In genomic region chr6:125058562-125058961, GRCh38 we compare ENCODE assay signal across 16 cellular contexts.
DNase-seq lines count a peak whose midpoint lies in the region; ATAC-seq, FAIRE-seq and TF ChIP-seq lines count a peak whose summit lies in the region.
"Had no signal": no experiment of that assay in that cellular context is flagged by ENCODE, and none has a peak within 500 bp of the region (broad histone marks: within the 10 kb centered on the region; RNA-seq: fewer than 3 reads in every experiment).

No MANE protein-coding gene starts in this region.

- H3K9me3 ChIP-seq in thyroid gland: no peaks in the 10 kb centered on the region
- H3K9me3 ChIP-seq: A549, Caco-2 had no signal

- no peaks in the 10 kb centered on the region for H3K27me3 ChIP-seq in thyroid gland

- intact Hi-C loops in thyroid gland (cut with DNase I): no loop called here

- H3K9me3 Mint-ChIP-seq in nephron progenitor cell: no peaks in the 10 kb centered on the region
- H3K9me3 Mint-ChIP-seq in activated naive CD8-positive, alpha-beta T cell treated with anti-CD3 and anti-CD28 coated beads, Interleukin-2, amount 50 U/mL, for 24 hours: no peaks in the 10 kb centered on the region
- H3K9me3 Mint-ChIP-seq: CD14-positive monocyte; CD8-positive, alpha-beta T cell; H9 had no signal

- H3K4me1 ChIP-seq in thyroid gland: peaks cover 22 to 26% of the 10 kb centered on the region in 2 donors
- H3K4me1 ChIP-seq: Caco-2 had no signal

- TF ChIP-seq POLR2A in thyroid gland (IDR thresholded peaks at IDR 0.05): no peak

- peaks cover 38% of the 10 kb centered on the region for H3K36me3 Mint-ChIP-seq in nephron progenitor cell (ENCODE audit: low read depth)
- no peaks in the 10 kb centered on the region for H3K36me3 Mint-ChIP-seq in activated naive CD8-positive, alpha-beta T cell treated with anti-CD3 and anti-CD28 coated beads, Interleukin-2, amount 50 U/mL, for 24 hours (ENCODE audit: low read depth)
- H3K36me3 Mint-ChIP-seq: CD8-positive, alpha-beta T cell had no signal

- H3K4me3 ChIP-seq in thyroid gland (replicated peaks in 1 of 3): no peak overlapping the region
- H3K4me3 ChIP-seq: A549, GM12878 had no signal

- H3K27me3 Mint-ChIP-seq in nephron progenitor cell (ENCODE audit: low read depth, poor library complexity): no peaks in the 10 kb centered on the region
- no peaks in the 10 kb centered on the region for H3K27me3 Mint-ChIP-seq in activated naive CD8-positive, alpha-beta T cell treated with anti-CD3 and anti-CD28 coated beads, Interleukin-2, amount 50 U/mL, for 24 hours

- peak; percentile 88 for FAIRE-seq in D721Med (lab: Jason Lieb, UNC)
- FAIRE-seq: A549, GM12878, GM18507 had no signal

- no peak overlapping the region for H3K4me3 Mint-ChIP-seq in nephron progenitor cell
- H3K4me3 Mint-ChIP-seq in activated naive CD8-positive, alpha-beta T cell treated with anti-CD3 and anti-CD28 coated beads, Interleukin-2, amount 50 U/mL, for 24 hours: no peak overlapping the region
- H3K4me3 Mint-ChIP-seq: CD14-positive monocyte; CD8-positive, alpha-beta T cell; H9 had no signal

- H3K36me3 ChIP-seq in thyroid gland: no peaks in the 10 kb centered on the region

- WGBS in thyroid gland, 2 donors: 24 to 29% methylated on average over 1 of the region's 1 CpG

- H3K4me1 Mint-ChIP-seq in nephron progenitor cell: peaks cover 36% of the 10 kb centered on the region
- H3K4me1 Mint-ChIP-seq in activated naive CD8-positive, alpha-beta T cell treated with anti-CD3 and anti-CD28 coated beads, Interleukin-2, amount 50 U/mL, for 24 hours: no peaks in the 10 kb centered on the region
- H3K4me1 Mint-ChIP-seq: H9 had no signal

- no peak for DNase-seq in D721Med (ENCODE audit: insufficient read length, low spot score)
- DNase-seq in cerebellar cortex (ENCODE audit: low spot score): peak; percentile 13
- DNase-seq in nephron progenitor cell: no peak
- no peak for DNase-seq in thyroid gland
- DNase-seq in activated naive CD8-positive, alpha-beta T cell treated with anti-CD3 and anti-CD28 coated beads, Interleukin-2, amount 50 U/mL, for 24 hours: no peak
- no peak for DNase-seq in A172 (ENCODE audit: low spot score)
- DNase-seq: Caco-2; CD8-positive, alpha-beta T cell; DMS53; GOT3; H9 had no signal

- H3K27ac ChIP-seq in thyroid gland: peak overlapping the region; percentile 40 to 57 (median 45)

- TF ChIP-seq CTCF in D721Med (IDR thresholded peaks at IDR 0.05; ENCODE audit: insufficient read depth, missing control alignments) (no peak), nephron progenitor cell (IDR thresholded peaks at IDR 0.05) (no peak), thyroid gland (IDR thresholded peaks at IDR 0.05) (no peak)

- H3K27ac Mint-ChIP-seq in nephron progenitor cell: peak overlapping the region; percentile 33
- H3K27ac Mint-ChIP-seq in activated naive CD8-positive, alpha-beta T cell treated with anti-CD3 and anti-CD28 coated beads, Interleukin-2, amount 50 U/mL, for 24 hours: no peak overlapping the region
- H3K27ac Mint-ChIP-seq: CD8-positive, alpha-beta T cell had no signal

- no peak for ATAC-seq in activated naive CD8-positive, alpha-beta T cell treated with anti-CD3 and anti-CD28 coated beads, Interleukin-2, amount 50 U/mL, for 24 hours
- ATAC-seq in GM18909 (IDR thresholded peaks at IDR 0.05; ENCODE audit: poor library complexity, unreplicated experiment): no peak
- ATAC-seq: CD8-positive, alpha-beta T cell; GM12878 had no signal
